Comparison of ENCODE assay signal across 21 cellular contexts in the genomic region with DNA sequence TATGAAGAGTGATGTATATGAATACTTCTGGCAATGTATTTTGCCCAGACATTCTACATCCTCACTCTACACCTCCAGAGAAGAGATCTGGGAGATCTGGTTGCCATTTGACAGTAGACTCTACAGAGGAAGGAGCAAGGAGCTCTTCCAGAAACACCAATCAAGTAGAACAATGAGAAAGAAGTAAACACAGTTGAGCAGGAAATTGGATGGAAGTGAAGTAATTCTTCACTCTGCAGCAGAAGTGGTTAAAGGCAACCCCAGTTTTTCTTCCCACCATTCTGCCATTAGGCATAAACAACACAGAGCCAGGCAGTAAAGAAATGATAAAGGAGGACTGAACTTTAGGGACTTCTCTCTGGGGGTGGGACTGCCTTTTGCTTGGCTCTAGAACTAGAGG.
"Had no signal": no experiment of that assay in that cellular context is flagged by ENCODE, and none has a peak within 500 bp of the region (broad histone marks: within the 10 kb centered on the region; RNA-seq: fewer than 3 reads in every experiment).

No MANE protein-coding gene starts in this region.

- H3K79me2 ChIP-seq: hepatocyte, parathyroid adenoma had no signal

- H3K9me3 ChIP-seq: esophagus squamous epithelium, gastroesophageal sphincter, right atrium auricular region, sigmoid colon, stomach, thoracic aorta, transverse colon had no signal

- H3K4me3 ChIP-seq: cardiac muscle cell, dorsolateral prefrontal cortex, esophagus squamous epithelium, gastroesophageal sphincter, hepatocyte, lung, right atrium auricular region, sigmoid colon, skin epidermis, stomach, thoracic aorta, transverse colon had no signal

- H3K27ac ChIP-seq: cardiac muscle cell, dorsolateral prefrontal cortex, esophagus squamous epithelium, gastroesophageal sphincter, hepatocyte, parathyroid adenoma, right atrium auricular region, sigmoid colon, skin epidermis, stomach, thoracic aorta, transverse colon had no signal

- H3K4me2 ChIP-seq: hepatocyte had no signal

- H2AFZ ChIP-seq: hepatocyte, parathyroid adenoma had no signal

- H3K27me3 ChIP-seq: cardiac muscle cell, dorsolateral prefrontal cortex, esophagus squamous epithelium, gastroesophageal sphincter, hepatocyte, right atrium auricular region, sigmoid colon, stomach, transverse colon had no signal

- H3K9ac ChIP-seq: parathyroid adenoma had no signal

- DNase-seq: dorsolateral prefrontal cortex; effector CD8-positive, alpha-beta T cell; esophagus squamous epithelium; foreskin fibroblast; left colon; left ventricle myocardium superior; natural killer cell; sigmoid colon; stimulated activated CD4-positive, alpha-beta T cell treated with anti-CD3 and anti-CD28 coated beads, Interleukin-12 subunit alpha, Interleukin-12 subunit beta, amount 100 ng/mL, for 4 hours; stimulated activated naive CD4-positive, alpha-beta T cell; stomach; substantia nigra; transverse colon had no signal

- H3K4me1 ChIP-seq: esophagus squamous epithelium, gastroesophageal sphincter, parathyroid adenoma, right atrium auricular region, stomach, transverse colon had no signal

- H3K36me3 ChIP-seq: cardiac muscle cell, esophagus squamous epithelium, gastroesophageal sphincter, right atrium auricular region, sigmoid colon, stomach, thoracic aorta, transverse colon had no signal

- ATAC-seq: gastroesophageal sphincter, left colon, left ventricle myocardium superior, natural killer cell had no signal
